1 cellular context compared by ENCODE assay signal in genomic region chr6:152124432-152125074, GRCh38.
TF ChIP-seq lines count a peak whose summit lies in the region.

No MANE protein-coding gene starts in this region.

TF ChIP-seq in K562, 482 proteins besides CTCF, POLR2A, EP300 and RAD21 (continued from another document):
- TF ChIP-seq GTF2B (IDR thresholded peaks at IDR 0.05; ENCODE audit: extremely low read depth, insufficient read length) = no peak
TF ChIP-seq in K562: peak in this region for 2.
